ENCODE assay signal across 8 cellular contexts in the genomic region with DNA sequence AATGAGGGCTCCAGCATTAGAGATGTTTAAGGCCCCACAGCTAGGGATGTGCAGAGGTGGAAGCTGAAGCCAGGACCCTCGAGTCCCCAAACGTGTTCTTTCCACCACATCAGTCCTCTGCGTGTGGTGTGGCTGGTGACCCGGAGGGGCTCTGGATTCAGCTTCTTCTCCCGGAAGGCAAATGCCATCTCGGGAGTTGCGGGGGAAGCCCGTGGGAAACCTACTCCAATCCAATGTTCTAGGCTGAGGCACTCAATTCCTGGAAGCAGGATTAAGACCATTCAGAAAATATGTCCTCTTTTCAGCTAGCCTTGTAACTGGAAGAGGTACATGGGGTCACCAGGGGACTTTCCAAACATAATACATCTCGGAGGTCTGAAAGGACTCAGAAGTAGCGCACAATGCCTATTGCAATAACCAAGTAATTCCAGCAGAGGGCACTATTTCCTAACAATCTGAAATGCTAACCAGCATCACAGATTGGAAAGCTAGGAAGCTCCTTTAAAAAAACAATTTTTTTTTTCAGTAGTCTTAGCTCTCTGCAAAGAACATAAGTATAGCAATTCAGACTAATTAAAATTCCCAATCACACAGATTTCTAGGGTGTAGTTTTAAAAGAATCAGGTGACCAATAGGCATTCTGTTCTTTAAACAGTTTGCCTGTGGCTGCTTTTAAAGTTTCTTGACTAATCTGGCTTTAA. TPM values are rescaled to one million over a fixed set of nuclear protein-coding genes. Genes with fewer than 3 reads are reported as not detected.
DNase-seq lines count a peak whose midpoint lies in the region; ATAC-seq, FAIRE-seq and TF ChIP-seq lines count a peak whose summit lies in the region.

No MANE protein-coding gene starts in this region.

- H3K36me3 ChIP-seq in Peyer's patch: no peaks in the 10 kb centered on the region
- no peaks in the 10 kb centered on the region for H3K36me3 ChIP-seq in aorta (ENCODE audit: control insufficient read depth in 1 of 2, insufficient read depth in 2 of 2, low read length in 1 of 2)

- H3K9me3 ChIP-seq in Peyer's patch (no peaks in the 10 kb centered on the region), aorta (ENCODE audit: control insufficient read depth, low read length) (no peaks in the 10 kb centered on the region)

- TF ChIP-seq POLR2A in Peyer's patch (IDR thresholded peaks at IDR 0.05): no peak

- intact Hi-C loops in dorsolateral prefrontal cortex (cut with DNase I): loop anchor here (1.0 to 10.0 kb wide), 5 partner anchors 126 to 326 kb away; no protein-coding TSS in a partner anchor
- intact Hi-C loops in aorta (cut with DNase I): loop anchor here (5.0 to 10.0 kb wide), 3 partner anchors 189 to 309 kb away; no protein-coding TSS in a partner anchor

- H3K27me3 Mint-ChIP-seq in activated T-cell treated with anti-CD3 and anti-CD28 coated beads, Interleukin-2, amount 50 U/mL, for 4 hours (ENCODE audit: low read depth): peaks cover 42% of the 10 kb centered on the region

- no peak for FAIRE-seq in HTR-8/SVneo (lab: Jason Lieb, UNC)

- H3K27me3 ChIP-seq in Peyer's patch (no peaks in the 10 kb centered on the region), dorsolateral prefrontal cortex (peaks cover 0 to 14% (median 3%) of the 10 kb centered on the region in 45 donors), aorta (ENCODE audit: control insufficient read depth in 1 of 2, insufficient read depth in 2 of 2, low read length in 1 of 2) (no peaks in the 10 kb centered on the region)

- TF ChIP-seq CTCF in Peyer's patch (IDR thresholded peaks at IDR 0.05) (peak; percentile 49 to 90 (median 73)), dorsolateral prefrontal cortex (IDR thresholded peaks at IDR 0.05 in 54 of 56, conservative IDR thresholded peaks at IDR 0.05 in 2 of 56; ENCODE audit: low read depth in 1 of 56, partially characterized antibody in 56 of 56) (peak; percentile 89 to 100 (median 98))

- no peaks in the 10 kb centered on the region for H3K4me1 Mint-ChIP-seq in activated T-cell treated with anti-CD3 and anti-CD28 coated beads, Interleukin-2, amount 50 U/mL, for 4 hours (ENCODE audit: low read depth)

- DNase-seq in activated T-cell treated with anti-CD3 and anti-CD28 coated beads for 4 hours (peak; percentile 3), HTR-8/SVneo (ENCODE audit: insufficient read length, low spot score) (peak; percentile 57), Peyer's patch (no peak), dorsolateral prefrontal cortex (peak in 3 of 10 donors; percentile 4 to 34 (median 27)), medulla oblongata (ENCODE audit: extremely low spot score) (peak; percentile 87), aorta (no peak), epidermal melanocyte (ENCODE audit: insufficient read length, low spot score) (no peak)
- no peak for DNase-seq in activated T-cell treated with anti-CD3 and anti-CD28 coated beads, Interleukin-2, amount 50 U/mL, for 4 hours

- no peak overlapping the region for H3K27ac ChIP-seq in Peyer's patch
- no peak overlapping the region for H3K27ac ChIP-seq in dorsolateral prefrontal cortex
- no peak overlapping the region for H3K27ac ChIP-seq in aorta (ENCODE audit: low read depth in 1 of 2, low read length in 2 of 2)

- no peaks in the 10 kb centered on the region for H3K9me3 Mint-ChIP-seq in activated T-cell treated with anti-CD3 and anti-CD28 coated beads, Interleukin-2, amount 50 U/mL, for 4 hours

- H3K4me1 ChIP-seq in Peyer's patch (no peaks in the 10 kb centered on the region), aorta (ENCODE audit: control insufficient read depth in 1 of 2, insufficient read depth in 2 of 2, low read length in 2 of 2) (no peaks in the 10 kb centered on the region)

- no peak overlapping the region for H3K4me3 Mint-ChIP-seq in activated T-cell treated with anti-CD3 and anti-CD28 coated beads, Interleukin-2, amount 50 U/mL, for 4 hours

- WGBS in aorta, 2 donors: 15 to 18% methylated on average over 10 of the region's 10 CpGs

- H3K4me3 ChIP-seq in Peyer's patch: no peak overlapping the region
- H3K4me3 ChIP-seq in dorsolateral prefrontal cortex: peak overlapping the region in 36 of 59 donors; percentile 2 to 52 (median 31)
- H3K4me3 ChIP-seq in aorta (ENCODE audit: low read length in 2 of 2): no peak overlapping the region

- no peak for ATAC-seq in activated T-cell treated with anti-CD3 and anti-CD28 coated beads, Interleukin-2, amount 50 U/mL, for 4 hours
- peak; percentile 74 for ATAC-seq in aorta (ENCODE audit: low FRiP score)

- H3K36me3 Mint-ChIP-seq in activated T-cell treated with anti-CD3 and anti-CD28 coated beads, Interleukin-2, amount 50 U/mL, for 4 hours (ENCODE audit: insufficient read depth): no peaks in the 10 kb centered on the region

RNA-seq across cellular contexts. Expression of a gene that starts 36.2 kb away (rescaled TPM):
- not detected for total RNA-seq in activated T-cell treated with anti-CD3 and anti-CD28 coated beads, Interleukin-2, amount 50 U/mL, for 4 hours
- total RNA-seq in Peyer's patch (not detected), dorsolateral prefrontal cortex (under 1 TPM in 14 of 120 experiments, not detected in 106; 0.07 to 0.91 (median 0.18) TPM), aorta (under 1 TPM; 0.13 to 0.21 TPM)
- not detected for polyA plus RNA-seq in aorta

RNA-seq across cellular contexts. Expression of a gene that starts 40.7 kb away (rescaled TPM):
- total RNA-seq in activated T-cell treated with anti-CD3 and anti-CD28 coated beads, Interleukin-2, amount 50 U/mL, for 4 hours: 10 to 100 TPM in 1 of 3 donors, 1 to 10 TPM in 2; 3.4 to 10.9 (median 3.9) TPM
- total RNA-seq in Peyer's patch (10 to 100 TPM in 3 of 4 donors, 1 to 10 TPM in 1; 4.0 to 23.1 (median 14.2) TPM), dorsolateral prefrontal cortex (100 to 1,000 TPM in 93 of 120 experiments, 10 to 100 TPM in 27; 80.3 to 166 (median 119) TPM), aorta (10 to 100 TPM; 65.3 to 68.4 TPM)
- polyA plus RNA-seq in aorta: 10 to 100 TPM; 28.0 to 68.1 TPM

Comparison
In these comparisons a context has a peak if more than half of its experiments do, and no peak if none do; other contexts are left out.
1. DNase-seq: peak in activated T-cell treated with anti-CD3 and anti-CD28 coated beads for 4 hours (single experiment), HTR-8/SVneo (single experiment) and medulla oblongata (single experiment); none in activated T-cell treated with anti-CD3 and anti-CD28 coated beads, Interleukin-2, amount 50 U/mL, for 4 hours (single experiment), Peyer's patch (0 of 3), aorta (0 of 2) and epidermal melanocyte (single experiment).
2. H3K4me3 ChIP-seq: peak in dorsolateral prefrontal cortex (36 of 59); none in Peyer's patch (0 of 4) and aorta (0 of 2).